Comparison of ENCODE assay signal across 8 cellular contexts in the genomic region with DNA sequence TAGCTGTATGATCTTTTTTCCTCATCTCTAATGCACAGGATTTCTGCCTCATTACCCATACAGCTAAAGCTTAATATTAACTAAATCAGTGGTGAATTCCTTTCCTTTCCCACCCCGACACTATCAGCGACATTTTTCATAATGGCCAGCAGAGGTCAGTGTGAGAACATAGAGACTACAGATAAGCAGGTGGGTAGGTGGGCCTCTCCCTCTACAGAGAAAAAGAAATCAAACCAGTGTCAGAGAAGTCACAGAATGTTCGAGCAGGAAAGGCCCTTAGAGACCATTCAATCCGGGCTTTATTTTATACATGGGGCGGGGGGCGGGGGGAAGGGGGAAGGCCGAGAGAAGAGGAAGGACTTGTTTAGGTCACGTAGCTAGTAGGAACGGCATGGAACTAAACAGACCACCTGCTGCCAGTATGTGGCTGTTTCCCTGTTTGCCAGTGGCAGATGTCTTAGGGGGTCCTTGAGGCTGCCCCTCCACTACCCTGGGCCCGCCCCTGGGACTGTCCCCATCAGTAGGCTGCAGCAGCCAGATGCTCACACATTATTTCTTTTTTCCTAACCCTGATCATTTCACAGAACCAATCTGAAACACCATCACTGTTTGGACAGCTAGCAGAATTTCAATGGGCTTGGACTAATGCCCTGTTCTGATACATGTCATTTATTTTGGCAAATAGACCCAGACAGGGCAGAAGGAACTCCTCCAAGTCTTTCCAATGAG.
DNase-seq lines count a peak whose midpoint lies in the region; ATAC-seq and TF ChIP-seq lines count a peak whose summit lies in the region.

No MANE protein-coding gene starts in this region.

- H3K36me3 ChIP-seq in HCT116 (ENCODE audit: control insufficient read depth in 1 of 2, insufficient read depth in 2 of 2, low read length in 2 of 2) (no peaks in the 10 kb centered on the region), liver (ENCODE audit: control insufficient read depth in 4 of 4, insufficient read depth in 3 of 4, low read depth in 1 of 4, low read length in 3 of 4) (no peaks in the 10 kb centered on the region)

- TF ChIP-seq RAD21 in HCT116 (IDR thresholded peaks at IDR 0.05; ENCODE audit: low read depth) (peak; percentile 64), liver (IDR thresholded peaks at IDR 0.05) (peak; percentile 71 to 82)

- CTCF ChIA-PET in HCT116 (lab: Charles Lee): interaction anchor here (0.6 to 1.6 kb wide), 15 partner anchors 9 to 1160 kb away, joined by 3 to 8 read pairs (median 4); no protein-coding TSS in a partner anchor

- no peaks in the 10 kb centered on the region for H3K9me2 ChIP-seq in HCT116 (ENCODE audit: insufficient read depth)

- in situ Hi-C loops in T47D (cut with HindIII; ENCODE audit: low pct_unique_long_range_greater_than_20kb, low sequenced_read_pairs): no loop called here

- no TSS peak for BruUV-seq in HCT116 (replicated peaks; lab: Mats Ljungman, UMichigan)

- no peaks in the 10 kb centered on the region for H3K79me2 ChIP-seq in HCT116 (ENCODE audit: insufficient read depth, low read length)

- intact Hi-C loops in HCT116 (cut with micrococcal nuclease): loop anchor here (1.0 kb wide), 1 partner anchor 312 kb away; no protein-coding TSS in a partner anchor

- RAD21 ChIA-PET in HCT116 (lab: Charles Lee; ENCODE audit: low non-redundant PET in 1 of 2, low total read pairs in 2 of 2, uncharacterized antibody in 2 of 2, unreplicated experiment in 2 of 2): no interaction called here

- no peaks in the 10 kb centered on the region for H3K9me3 ChIP-seq in HCT116 (ENCODE audit: control insufficient read depth in 1 of 2, insufficient read depth in 1 of 2, low read depth in 1 of 2, low read length in 2 of 2)
- no peaks in the 10 kb centered on the region for H3K9me3 ChIP-seq in liver (ENCODE audit: control insufficient read depth in 4 of 4, low read length in 3 of 4)

- H3K27me3 ChIP-seq in HCT116 (ENCODE audit: insufficient read depth, low read length) (no peaks in the 10 kb centered on the region), liver (ENCODE audit: control insufficient read depth in 4 of 4, insufficient read depth in 4 of 4, low read length in 3 of 4) (peaks cover 0 to 4% (median 0%) of the 10 kb centered on the region in 4 donors)

- H3K4me2 ChIP-seq in HCT116 (ENCODE audit: low read length): no peak overlapping the region

- no peak for TF ChIP-seq POLR2A in HCT116 (IDR thresholded peaks at IDR 0.05; ENCODE audit: borderline replicate concordance, extremely low read depth, insufficient read depth, insufficient read length)

- no peak overlapping the region for H3K4me3 ChIP-seq in HCT116 (replicated peaks in 1 of 2; ENCODE audit: low read depth in 1 of 2, low read length in 2 of 2)
- H3K4me3 ChIP-seq in liver (ENCODE audit: low read depth in 1 of 3, low read length in 3 of 3): no peak overlapping the region

- 28% methylated on average over 10 of the region's 10 CpGs for WGBS in liver

- ATAC-seq in HCT116 (peak; percentile 59; the same call in 1 of the 2 replicates), HG03442 (IDR thresholded peaks at IDR 0.05; ENCODE audit: unreplicated experiment) (no peak)

- DNase-seq in NOMO-1 treated with DMSO at 0.1 percent for 48 hours (lab: John Stamatoyannopoulos, UW; ENCODE audit: unreplicated experiment) (peak; percentile 9), NOMO-1 treated with dmso at 0.1 percent for 144 hours (lab: John Stamatoyannopoulos, UW; ENCODE audit: unreplicated experiment) (no peak), HCT116 (ENCODE audit: low read depth, low spot score) (peak; percentile 10), NCI-H2196 (lab: John Stamatoyannopoulos, UW; ENCODE audit: unreplicated experiment) (peak; percentile 45), T47D (ENCODE audit: low read depth in 1 of 2, low spot score in 1 of 2) (peak; percentile 3 to 11), GDM1 (lab: John Stamatoyannopoulos, UW) (no peak)

- POLR2A ChIA-PET in HCT116 (lab: Charles Lee): no interaction called here

- H3K4me1 ChIP-seq in HCT116 (ENCODE audit: control insufficient read depth in 1 of 2, insufficient read depth in 2 of 2, low read length in 2 of 2) (no peaks in the 10 kb centered on the region), liver (ENCODE audit: control insufficient read depth in 4 of 4, insufficient read depth in 4 of 4, low read length in 3 of 4) (no peaks in the 10 kb centered on the region)

- peak; percentile 39 to 67 (median 45); a peak in 5 of 6 replicates for TF ChIP-seq CTCF in HCT116 (IDR thresholded peaks at IDR 0.05 in 2 of 3, conservative IDR thresholded peaks at IDR 0.05 in 1 of 3; ENCODE audit: borderline replicate concordance in 1 of 3, insufficient read depth in 1 of 3, low read depth in 2 of 3, low read length in 2 of 3)
- peak; percentile 52 for TF ChIP-seq CTCF in liver (IDR thresholded peaks at IDR 0.05; ENCODE audit: low read depth, low read length, missing input control)

- H2AFZ ChIP-seq in HCT116 (ENCODE audit: low read depth, low read length, poor library complexity, severe bottlenecking): no peak overlapping the region

- H3K27ac ChIP-seq in HCT116 (ENCODE audit: low read depth, low read length) (no peak overlapping the region), liver (ENCODE audit: low read depth in 1 of 2, low read length in 2 of 2) (no peak overlapping the region)

- no peaks in the 10 kb centered on the region for H4K20me1 ChIP-seq in HCT116 (ENCODE audit: insufficient read depth)

- H3K9ac ChIP-seq in HCT116 (ENCODE audit: low read length) (no peak overlapping the region), liver (ENCODE audit: low read depth in 1 of 2, low read length in 2 of 2) (no peak overlapping the region)

TF ChIP-seq in HCT116, 20 proteins besides CTCF, POLR2A, EP300 and RAD21 (continues in another document):
- no peak for TF ChIP-seq CBX3 (IDR thresholded peaks at IDR 0.05; ENCODE audit: low read depth)
- TF ChIP-seq FOSL1 (IDR thresholded peaks at IDR 0.05; ENCODE audit: low read depth): no peak
- no peak for TF ChIP-seq SP1 (IDR thresholded peaks at IDR 0.05; ENCODE audit: low read depth)
- TF ChIP-seq, protein P1, sequence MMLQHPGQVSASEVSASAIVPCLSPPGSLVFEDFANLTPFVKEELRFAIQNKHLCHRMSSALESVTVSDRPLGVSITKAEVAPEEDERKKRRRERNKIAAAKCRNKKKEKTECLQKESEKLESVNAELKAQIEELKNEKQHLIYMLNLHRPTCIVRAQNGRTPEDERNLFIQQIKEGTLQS (IDR thresholded peaks at IDR 0.05): no peak
- no peak for TF ChIP-seq JUND (IDR thresholded peaks at IDR 0.05)
- TF ChIP-seq CEBPB (IDR thresholded peaks at IDR 0.05; ENCODE audit: low read depth): no peak
- TF ChIP-seq TCF7L2 (IDR thresholded peaks at IDR 0.05; ENCODE audit: borderline replicate concordance, extremely low read depth, insufficient read depth, insufficient read length): no peak
- TF ChIP-seq EZH2 (IDR thresholded peaks at IDR 0.05): no peak
- TF ChIP-seq SIN3A (IDR thresholded peaks at IDR 0.05; ENCODE audit: low read depth): no peak
- TF ChIP-seq, protein P2, sequence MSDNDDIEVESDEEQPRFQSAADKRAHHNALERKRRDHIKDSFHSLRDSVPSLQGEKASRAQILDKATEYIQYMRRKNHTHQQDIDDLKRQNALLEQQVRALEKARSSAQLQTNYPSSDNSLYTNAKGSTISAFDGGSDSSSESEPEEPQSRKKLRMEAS (IDR thresholded peaks at IDR 0.05): no peak
- TF ChIP-seq ZNF274 (IDR thresholded peaks at IDR 0.05; ENCODE audit: low read depth, low read length): no peak
- TF ChIP-seq SRF (IDR thresholded peaks at IDR 0.05; ENCODE audit: low read depth): no peak
- no peak for TF ChIP-seq ELF1 (IDR thresholded peaks at IDR 0.05; ENCODE audit: borderline replicate concordance, low read depth)

TF ChIP-seq in liver, 16 proteins besides CTCF, POLR2A, EP300 and RAD21:
- TF ChIP-seq HNF4G (IDR thresholded peaks at IDR 0.05): no peak
- TF ChIP-seq REST (IDR thresholded peaks at IDR 0.05): no peak
- TF ChIP-seq EGR1 (IDR thresholded peaks at IDR 0.05; ENCODE audit: low read depth in 2 of 2): no peak
- TF ChIP-seq SP1 (IDR thresholded peaks at IDR 0.05): no peak
- TF ChIP-seq, protein P1 (IDR thresholded peaks at IDR 0.05): no peak
- no peak for TF ChIP-seq GABPA (IDR thresholded peaks at IDR 0.05 in 1 of 2, conservative IDR thresholded peaks at IDR 0.05 in 1 of 2)
- TF ChIP-seq FOXA1 (IDR thresholded peaks at IDR 0.05): no peak

Comparison
In these comparisons a context has a peak if more than half of its experiments do, and no peak if none do; other contexts are left out.
1. DNase-seq: peak in NOMO-1 treated with DMSO at 0.1 percent for 48 hours (single experiment), HCT116 (single experiment), NCI-H2196 (single experiment) and T47D (2 of 2); none in NOMO-1 treated with dmso at 0.1 percent for 144 hours (single experiment) and GDM1 (single experiment).